In the genomic region with DNA sequence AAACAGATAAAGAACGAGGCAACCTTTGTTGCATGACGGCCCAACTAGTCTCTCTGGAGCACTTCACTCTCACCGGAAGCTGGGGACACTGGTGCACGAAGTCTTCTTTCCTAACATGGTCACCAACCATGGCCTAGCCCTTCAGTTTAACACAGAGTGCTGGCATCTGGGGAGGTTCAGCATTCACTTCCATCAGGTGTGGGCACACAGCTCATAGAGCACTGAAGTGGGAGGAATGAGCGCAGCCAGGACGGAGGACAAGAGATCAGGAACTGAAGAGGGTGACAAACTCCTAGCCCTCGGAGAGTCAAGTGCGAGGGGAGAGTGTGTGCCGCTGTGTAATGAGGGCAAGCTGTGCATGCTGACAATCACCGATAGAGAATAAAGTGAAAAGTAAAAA, we compare ENCODE assay signal across 16 cellular contexts.
A peak's percentile ranks its signal among the peaks of the same experiment; 100 is the strongest.
DNase-seq lines count a peak whose midpoint lies in the region; ATAC-seq and TF ChIP-seq lines count a peak whose summit lies in the region.
"Had no signal": no experiment of that assay in that cellular context is flagged by ENCODE, and none has a peak within 500 bp of the region (broad histone marks: within the 10 kb centered on the region; RNA-seq: fewer than 3 reads in every experiment).

No MANE protein-coding gene starts in this region.

- DNase-seq in left cardiac atrium (peak; percentile 29), Right ventricle myocardium superior (no peak), IMR-90 (no peak), nephron progenitor cell (no peak), NAMALWA (ENCODE audit: low spot score) (no peak), activated gamma-delta T cell (lab: John Stamatoyannopoulos, UW) (no peak)
- DNase-seq: CD4-positive, alpha-beta memory T cell; DMS153; DMS79 treated with DMSO at 0.1 percent for 48 hours; GF-D8 had no signal

- no peaks in the 10 kb centered on the region for H4K20me1 ChIP-seq in BLaER1 treated with 17β-estradiol and CSF1 and Interleukin-3, amounts not matched to agents 10 nM and 100 nM
- no peaks in the 10 kb centered on the region for H4K20me1 ChIP-seq in IMR-90 (ENCODE audit: insufficient read depth, low read length)

- no peak overlapping the region for H3K23ac ChIP-seq in IMR-90 (ENCODE audit: low read depth, low read length)

- no peak for TF ChIP-seq POLR2A in IMR-90 (IDR thresholded peaks at IDR 0.05; ENCODE audit: low read depth, low read length)

- H3K18ac ChIP-seq in IMR-90 (ENCODE audit: low read depth, low read length), result no peak overlapping the region

- CTCF ChIA-PET in IMR-90 (lab: Yijun Ruan, JAX), result no interaction called here

- peak overlapping the region; percentile 16; the same call in 1 of the 2 replicates for H3K4ac ChIP-seq in IMR-90 (ENCODE audit: low read depth, low read length)

- no peak overlapping the region for H4K5ac ChIP-seq in IMR-90 (ENCODE audit: low read depth, low read length)

- in situ Hi-C loops in IMR-90 (cut with MboI; ENCODE audit: low sequenced_read_pairs), result no loop called here

- H3K9ac ChIP-seq in BLaER1 treated with 17β-estradiol and CSF1 and Interleukin-3, amounts not matched to agents 10 nM and 100 nM, result no peak overlapping the region
- no peak overlapping the region for H3K9ac ChIP-seq in IMR-90 (ENCODE audit: low read depth, low read length)

- H3K4me3 Mint-ChIP-seq in nephron progenitor cell, result no peak overlapping the region
- H3K4me3 Mint-ChIP-seq: B cell; CD4-positive, alpha-beta memory T cell had no signal

- H3K9me3 Mint-ChIP-seq in nephron progenitor cell, result no peaks in the 10 kb centered on the region
- H3K9me3 Mint-ChIP-seq: CD4-positive, alpha-beta memory T cell had no signal

- H2BK120ac ChIP-seq in IMR-90 (ENCODE audit: low read depth, low read length), result no peak overlapping the region; the same call in 1 of the 2 replicates

- peaks cover 5% of the 10 kb centered on the region for H3K4me1 Mint-ChIP-seq in nephron progenitor cell
- H3K4me1 Mint-ChIP-seq: B cell had no signal

- H3K27me3 Mint-ChIP-seq in nephron progenitor cell (ENCODE audit: low read depth, poor library complexity), result peaks cover 3% of the 10 kb centered on the region
- H3K27me3 Mint-ChIP-seq: B cell; CD4-positive, alpha-beta memory T cell had no signal

- H3K56ac ChIP-seq in IMR-90 (ENCODE audit: extremely low read depth, insufficient read depth, low read length), result no peak overlapping the region

- peak overlapping the region; percentile 21; the same call in 1 of the 2 replicates for H4K91ac ChIP-seq in IMR-90 (ENCODE audit: insufficient read depth, low read depth, low read length)

- dilution Hi-C loops in IMR-90 (cut with HindIII; ENCODE audit: low sequenced_read_pairs, unreplicated experiment), result no loop called here

- no peak overlapping the region for H2AK9ac ChIP-seq in IMR-90 (replicated peaks; ENCODE audit: low read depth, low read length, poor library complexity)

- ATAC-seq in left cardiac atrium (peak; percentile 55 to 90), Right ventricle myocardium superior (ENCODE audit: poor library complexity) (no peak), IMR-90 (ENCODE audit: low read depth) (no peak), GM18868 (IDR thresholded peaks at IDR 0.05; ENCODE audit: unreplicated experiment) (no peak)
- ATAC-seq: HepG2 had no signal

- H2BK5ac ChIP-seq in IMR-90 (ENCODE audit: low read depth, low read length, poor library complexity, severe bottlenecking), result no peak overlapping the region

- peak overlapping the region in 9 of 11 experiments; percentile 7 to 47 (median 18); a peak in 9 of 22 replicates for H3K4me2 ChIP-seq in BLaER1 treated with 17β-estradiol and CSF1 and Interleukin-3, amounts not matched to agents 10 nM and 100 nM
- H3K4me2 ChIP-seq in IMR-90 (ENCODE audit: low read depth, low read length), result no peak overlapping the region

- peaks cover 0 to 5% (median 0%) of the 10 kb centered on the region in 11 experiments; a peak in 2 of 22 replicates for H3K36me3 ChIP-seq in BLaER1 treated with 17β-estradiol and CSF1 and Interleukin-3, amounts not matched to agents 10 nM and 100 nM
- H3K36me3 ChIP-seq in IMR-90 (ENCODE audit: control insufficient read depth, insufficient read depth, low read length), result peaks cover 4% of the 10 kb centered on the region; the same call in 1 of the 2 replicates
- H3K36me3 ChIP-seq: HAP-1 had no signal

- 80% methylated on average over 1 of the region's 10 CpGs; no CpG with 5 or more reads in 1 of the 2 experiments for WGBS in IMR-90 (ENCODE audit: extremely low coverage in 2 of 2, insufficient read length in 1 of 2), 2 experiments

- TF ChIP-seq CTCF in IMR-90 (conservative IDR thresholded peaks at IDR 0.05; ENCODE audit: low read depth, low read length), result no peak
- no peak for TF ChIP-seq CTCF in nephron progenitor cell (IDR thresholded peaks at IDR 0.05)

- peaks cover 0 to 11% (median 8%) of the 10 kb centered on the region in 10 experiments; a peak in 15 of 20 replicates for H3K4me1 ChIP-seq in BLaER1 treated with 17β-estradiol and CSF1 and Interleukin-3, amounts not matched to agents 10 nM and 100 nM
- peaks cover 11% of the 10 kb centered on the region; the same call in 1 of the 2 replicates for H3K4me1 ChIP-seq in IMR-90 (ENCODE audit: control insufficient read depth, insufficient read depth, low read length)
- H3K4me1 ChIP-seq: HAP-1 had no signal

- no peak overlapping the region for H2AFZ ChIP-seq in IMR-90 (replicated peaks; ENCODE audit: low read length, poor library complexity)

- H4K8ac ChIP-seq in IMR-90 (ENCODE audit: low read depth in 2 of 2, low read length in 2 of 2), result no peak overlapping the region

- TF ChIP-seq RAD21 in IMR-90 (IDR thresholded peaks at IDR 0.05; ENCODE audit: low read length), result no peak

- peaks cover 9% of the 10 kb centered on the region for H3K9me1 ChIP-seq in IMR-90 (ENCODE audit: insufficient read depth, low read length)

- POLR2A ChIA-PET in IMR-90 (lab: Charles Lee; ENCODE audit: unreplicated experiment), result no interaction called here

- H2BK15ac ChIP-seq in IMR-90 (ENCODE audit: low read depth, low read length), result no peak overlapping the region

- intact Hi-C loops in left cardiac atrium (cut with DNase I) (no loop called here), Right ventricle myocardium superior (cut with DNase I) (no loop called here), IMR-90 (cut with micrococcal nuclease) (no loop called here)

- H3K27me3 ChIP-seq in BLaER1 treated with 17β-estradiol and CSF1 and Interleukin-3, amounts not matched to agents 10 nM and 100 nM, result no peaks in the 10 kb centered on the region
- no peaks in the 10 kb centered on the region for H3K27me3 ChIP-seq in IMR-90 (ENCODE audit: control insufficient read depth, insufficient read depth, low read length)

- H3K36me3 Mint-ChIP-seq in nephron progenitor cell (ENCODE audit: low read depth), result no peaks in the 10 kb centered on the region

- H3K27ac ChIP-seq in BLaER1 treated with 17β-estradiol and CSF1 and Interleukin-3, amounts not matched to agents 10 nM and 100 nM, result no peak overlapping the region
- no peak overlapping the region for H3K27ac ChIP-seq in IMR-90 (ENCODE audit: insufficient read depth, low read length)
- H3K27ac ChIP-seq: C4-2B had no signal

- H3K27ac Mint-ChIP-seq in nephron progenitor cell, result peak overlapping the region; percentile 62
- H3K27ac Mint-ChIP-seq: B cell had no signal

- no peak overlapping the region for H3K14ac ChIP-seq in IMR-90 (replicated peaks; ENCODE audit: low read depth, low read length)

- no peak overlapping the region for H2AK5ac ChIP-seq in IMR-90 (ENCODE audit: low read depth, low read length)

- no peaks in the 10 kb centered on the region for H3K79me1 ChIP-seq in IMR-90 (ENCODE audit: low read depth in 1 of 2, low read length in 2 of 2)

- no peaks in the 10 kb centered on the region for H3K9me3 ChIP-seq in BLaER1 treated with 17β-estradiol and CSF1 and Interleukin-3, amounts not matched to agents 10 nM and 100 nM (replicated peaks in 1 of 11)
- H3K9me3 ChIP-seq in IMR-90 (ENCODE audit: control insufficient read depth, insufficient read depth, low read length), result no peaks in the 10 kb centered on the region
- H3K9me3 ChIP-seq: HAP-1 had no signal

- no peak overlapping the region for H2BK20ac ChIP-seq in IMR-90 (ENCODE audit: low read depth, low read length)

- H3K4me3 ChIP-seq in BLaER1 treated with 17β-estradiol and CSF1 and Interleukin-3, amounts not matched to agents 10 nM and 100 nM, result no peak overlapping the region
- H3K4me3 ChIP-seq in IMR-90 (ENCODE audit: insufficient read depth, low read depth, low read length), result no peak overlapping the region
- H3K4me3 ChIP-seq: HAP-1 had no signal

- no TSS peak for BruUV-seq in IMR-90 (replicated peaks; lab: Mats Ljungman, UMichigan)

TF ChIP-seq in IMR-90, 13 proteins besides CTCF, POLR2A, EP300 and RAD21:
- no peak for TF ChIP-seq MAZ (IDR thresholded peaks at IDR 0.05; ENCODE audit: borderline replicate concordance, low read depth, low read length)
- TF ChIP-seq ELK1 (IDR thresholded peaks at IDR 0.05; ENCODE audit: borderline replicate concordance, low read depth, low read length), result no peak
- no peak for TF ChIP-seq FOS (IDR thresholded peaks at IDR 0.05; ENCODE audit: low read depth, low read length)
- TF ChIP-seq CEBPB (IDR thresholded peaks at IDR 0.05; ENCODE audit: low read depth, low read length), result no peak

Comparison
In these comparisons a context has a peak if more than half of its experiments do, and no peak if none do; other contexts are left out.
1. ATAC-seq: peak in left cardiac atrium (2 of 2); none in Right ventricle myocardium superior (single experiment), IMR-90 (single experiment) and GM18868 (single experiment).